In the genomic region with DNA sequence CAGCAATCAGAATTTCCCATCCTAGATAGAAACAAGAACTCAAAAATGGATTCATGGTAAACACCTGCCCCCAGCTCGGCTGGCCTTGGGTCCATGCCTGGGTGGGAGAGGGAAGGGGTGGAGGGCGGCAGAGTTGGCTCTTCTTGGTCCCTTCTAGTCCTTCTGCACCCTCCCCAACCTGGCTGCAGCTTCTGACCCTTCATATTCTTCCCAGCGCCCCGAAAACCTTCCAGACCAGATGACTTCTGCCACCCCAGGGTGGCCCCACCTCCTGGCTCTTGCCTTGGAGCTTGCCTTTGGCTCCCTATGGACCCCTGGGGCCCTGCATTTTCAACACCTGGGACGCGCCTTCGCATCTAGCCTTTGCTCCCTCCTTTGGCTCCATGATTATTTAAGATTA, we compare ENCODE assay signal across 26 cellular contexts. TPM values are rescaled to one million over a fixed set of nuclear protein-coding genes. Genes with fewer than 3 reads are reported as not detected.
"Had no signal": no experiment of that assay in that cellular context is flagged by ENCODE, and none has a peak within 500 bp of the region (broad histone marks: within the 10 kb centered on the region; RNA-seq: fewer than 3 reads in every experiment).

No MANE protein-coding gene starts in this region.

- H3K27me3 ChIP-seq: adrenal gland had no signal

- H3K9me3 ChIP-seq: adrenal gland had no signal

- H3K27ac ChIP-seq: adrenal gland, KMS-11, SK-N-MC, VCaP had no signal

- H3K36me3 ChIP-seq: adrenal gland had no signal

- H3K4me1 ChIP-seq: adrenal gland had no signal

- ATAC-seq: activated CD8-positive, alpha-beta T cell treated with anti-CD3 and anti-CD28 coated beads for 36 hours had no signal

- H3K4me3 ChIP-seq: adrenal gland, SK-N-MC had no signal

- DNase-seq: activated CD4-positive, alpha-beta T cell treated with anti-CD3 and anti-CD28 coated beads for 4 hours; activated CD4-positive, CD25-positive, alpha-beta regulatory T cell; activated CD8-positive, alpha-beta memory T cell treated with anti-CD3 and anti-CD28 coated beads, Interleukin-2, amount 50 U/mL, for 4 hours; activated CD8-positive, alpha-beta T cell treated with anti-CD3 and anti-CD28 coated beads for 36 hours; activated gamma-delta T cell; activated naive CD4-positive, alpha-beta T cell treated with anti-CD3 and anti-CD28 coated beads for 36 hours; anterior cingulate cortex; caudate nucleus; NCI-H1092; NCI-H1417 treated with DMSO at 0.1 percent for 48 hours; NCI-H1694; NCI-H2029; NCI-H2107; NCI-H345; NCI-H510A; NCI-H526 treated with DMSO at 0.1 percent for 48 hours; NCI-H82; T-helper 1 cell had no signal

RNA-seq across cellular contexts. Expression of a gene that starts 5.4 kb away (rescaled TPM):
- total RNA-seq: activated CD8-positive, alpha-beta T cell treated with anti-CD3 and anti-CD28 coated beads for 36 hours; activated naive CD4-positive, alpha-beta T cell treated with anti-CD3 and anti-CD28 coated beads for 36 hours; MCF 10A; OCI-LY7; RPMI7951; T-helper 2 cell treated with Interferon-gamma antibody and Interleukin-4, amounts not matched to agents 100 ng/mL and 5 ng/mL, for 36 hours had no signal
- polyA plus RNA-seq: adrenal gland had no signal
